In genomic region chr2:232839680-232840079, GRCh38 we compare ENCODE assay signal across 11 cellular contexts. TPM values are rescaled to one million over a fixed set of nuclear protein-coding genes. Genes with fewer than 3 reads are reported as not detected.
DNase-seq lines count a peak whose midpoint lies in the region; ATAC-seq and TF ChIP-seq lines count a peak whose summit lies in the region.
"Had no signal": no experiment of that assay in that cellular context is flagged by ENCODE, and none has a peak within 500 bp of the region (broad histone marks: within the 10 kb centered on the region; RNA-seq: fewer than 3 reads in every experiment).

No MANE protein-coding gene starts in this region.

- TF ChIP-seq CTCF in activated B cell treated with CpG ODN at 0.5 μM for 24 hours (IDR thresholded peaks at IDR 0.05) (no peak), HFFc6 (IDR thresholded peaks at IDR 0.05) (no peak)

- H3K27ac Mint-ChIP-seq in T-helper 1 cell treated with Interleukin-12 subunit alpha and Interleukin-12 subunit beta and Interleukin-4 antibody, amounts not matched to agents 30 μg/mL and 1 μg/mL, for 36 hours, result peak overlapping the region; percentile 76
- H3K27ac Mint-ChIP-seq in activated B cell treated with CpG ODN at 0.5 μM for 24 hours (peak overlapping the region; percentile 88), HFFc6 (no peak overlapping the region)
- peak overlapping the region; percentile 59 for H3K27ac Mint-ChIP-seq in stimulated activated memory B cell treated with anti-CD40 and anti-IgM and Interleukin-4, amounts not matched to agents 10 μg/mL and 1 μg/mL and 100 μg/mL, for 72 hours

- H3K4me1 Mint-ChIP-seq in T-helper 1 cell treated with Interleukin-12 subunit alpha and Interleukin-12 subunit beta and Interleukin-4 antibody, amounts not matched to agents 30 μg/mL and 1 μg/mL, for 36 hours (ENCODE audit: low read depth), result peaks cover 27% of the 10 kb centered on the region
- H3K4me1 Mint-ChIP-seq in activated B cell treated with CpG ODN at 0.5 μM for 24 hours, result peaks cover 32% of the 10 kb centered on the region
- peaks cover 40% of the 10 kb centered on the region for H3K4me1 Mint-ChIP-seq in stimulated activated memory B cell treated with anti-CD40 and anti-IgM and Interleukin-4, amounts not matched to agents 10 μg/mL and 1 μg/mL and 100 μg/mL, for 72 hours
- H3K4me1 Mint-ChIP-seq in HFFc6 (ENCODE audit: low read depth), result peaks cover 25% of the 10 kb centered on the region

- DNase-seq in T-helper 1 cell (no peak), activated B cell treated with CpG ODN at 0.5 μM for 24 hours (no peak), kidney tubule cell (ENCODE audit: low spot score) (peak; percentile 10), HFFc6 (no peak), NCI-H1048 (lab: John Stamatoyannopoulos, UW) (no peak)
- DNase-seq: 8988T, GM23248, NCI-H226 had no signal

- POLR2A ChIA-PET in activated B cell treated with CpG ODN at 0.5 μM for 24 hours (lab: Charles Lee), result no interaction called here

- peaks cover 31% of the 10 kb centered on the region for H3K36me3 Mint-ChIP-seq in T-helper 1 cell treated with Interleukin-12 subunit alpha and Interleukin-12 subunit beta and Interleukin-4 antibody, amounts not matched to agents 30 μg/mL and 1 μg/mL, for 36 hours (ENCODE audit: low read depth)
- peaks cover 79% of the 10 kb centered on the region for H3K36me3 Mint-ChIP-seq in activated B cell treated with CpG ODN at 0.5 μM for 24 hours (ENCODE audit: low read depth)
- H3K36me3 Mint-ChIP-seq in stimulated activated memory B cell treated with anti-CD40 and anti-IgM and Interleukin-4, amounts not matched to agents 10 μg/mL and 1 μg/mL and 100 μg/mL, for 72 hours, result peaks cover 69% of the 10 kb centered on the region
- peaks cover 33% of the 10 kb centered on the region for H3K36me3 Mint-ChIP-seq in HFFc6 (ENCODE audit: low read depth)

- no peak overlapping the region for H3K4me3 Mint-ChIP-seq in T-helper 1 cell treated with Interleukin-12 subunit alpha and Interleukin-12 subunit beta and Interleukin-4 antibody, amounts not matched to agents 30 μg/mL and 1 μg/mL, for 36 hours
- H3K4me3 Mint-ChIP-seq in activated B cell treated with CpG ODN at 0.5 μM for 24 hours (no peak overlapping the region), HFFc6 (no peak overlapping the region)
- no peak overlapping the region for H3K4me3 Mint-ChIP-seq in stimulated activated memory B cell treated with anti-CD40 and anti-IgM and Interleukin-4, amounts not matched to agents 10 μg/mL and 1 μg/mL and 100 μg/mL, for 72 hours

- intact Hi-C loops in activated B cell treated with CpG ODN at 0.5 μM for 24 hours (cut with micrococcal nuclease), result loop anchor here (5.0 kb wide), 1 partner anchor 413 kb away; the partner anchor contains the start of gene ATG16L1

- ATAC-seq in activated B cell treated with CpG ODN at 0.5 μM for 24 hours (ENCODE audit: low read depth) (no peak), GM21381 (IDR thresholded peaks at IDR 0.05; ENCODE audit: unreplicated experiment) (no peak)
- no peak for ATAC-seq in stimulated activated memory B cell treated with anti-CD40 and anti-IgM and Interleukin-4, amounts not matched to agents 10 μg/mL and 1 μg/mL and 100 μg/mL, for 72 hours

- no peaks in the 10 kb centered on the region for H3K27me3 Mint-ChIP-seq in T-helper 1 cell treated with Interleukin-12 subunit alpha and Interleukin-12 subunit beta and Interleukin-4 antibody, amounts not matched to agents 30 μg/mL and 1 μg/mL, for 36 hours (ENCODE audit: low read depth)
- no peaks in the 10 kb centered on the region for H3K27me3 Mint-ChIP-seq in activated B cell treated with CpG ODN at 0.5 μM for 24 hours
- H3K27me3 Mint-ChIP-seq in stimulated activated memory B cell treated with anti-CD40 and anti-IgM and Interleukin-4, amounts not matched to agents 10 μg/mL and 1 μg/mL and 100 μg/mL, for 72 hours, result no peaks in the 10 kb centered on the region
- no peaks in the 10 kb centered on the region; the same call in 1 of the 2 replicates for H3K27me3 Mint-ChIP-seq in HFFc6 (ENCODE audit: insufficient read depth)

- CTCF ChIA-PET in activated B cell treated with CpG ODN at 0.5 μM for 24 hours (lab: Charles Lee), result interaction anchor here (0.8 kb wide), 1 partner anchor 215 kb away, joined by 3 read pairs; no protein-coding TSS in a partner anchor

- no peaks in the 10 kb centered on the region for H3K9me3 Mint-ChIP-seq in T-helper 1 cell treated with Interleukin-12 subunit alpha and Interleukin-12 subunit beta and Interleukin-4 antibody, amounts not matched to agents 30 μg/mL and 1 μg/mL, for 36 hours
- no peaks in the 10 kb centered on the region for H3K9me3 Mint-ChIP-seq in activated B cell treated with CpG ODN at 0.5 μM for 24 hours
- H3K9me3 Mint-ChIP-seq in stimulated activated memory B cell treated with anti-CD40 and anti-IgM and Interleukin-4, amounts not matched to agents 10 μg/mL and 1 μg/mL and 100 μg/mL, for 72 hours, result no peaks in the 10 kb centered on the region
- no peaks in the 10 kb centered on the region for H3K9me3 Mint-ChIP-seq in HFFc6

RNA-seq across cellular contexts. Expression of gene SNORC, which starts 30.4 kb away (rescaled TPM):
- 0.88 and 2.1 TPM in 2 replicates for total RNA-seq in activated B cell treated with CpG ODN at 0.5 μM for 24 hours
- total RNA-seq in HFFc6 (2021; fragmentation: NEBNext Ultra II Directional; extraction: Animal tissue kit (Norgen Biotek cat#: 25700)), result 1 to 10 TPM in 1 of 6 experiments, under 1 TPM in 5; 0.55 to 1.2 (median 0.67) TPM
- total RNA-seq: GM23248 had no signal
